36 cellular contexts compared by ENCODE assay signal in genomic region chr10:68180490-68180889, GRCh38. TPM values are rescaled to one million over a fixed set of nuclear protein-coding genes. Genes with fewer than 3 reads are reported as not detected.
"Had no signal": no experiment of that assay in that cellular context is flagged by ENCODE, and none has a peak within 500 bp of the region (broad histone marks: within the 10 kb centered on the region; RNA-seq: fewer than 3 reads in every experiment).

No MANE protein-coding gene starts in this region.

- H3K4me3 ChIP-seq: body of pancreas, breast epithelium had no signal

- H3K4me3 Mint-ChIP-seq: activated B cell treated with CpG ODN at 0.5 μM for 24 hours; activated CD4-positive, alpha-beta memory T cell treated with anti-CD3 and anti-CD28 coated beads, Interleukin-2, amount 10 ng/mL, durations not matched to agents 7 days and 5 days; activated CD4-positive, alpha-beta T cell treated with anti-CD3 and anti-CD28 coated beads, Interleukin-2, amount 10 ng/mL, durations not matched to agents 24 days and 14 days; activated CD8-positive, alpha-beta memory T cell treated with anti-CD3 and anti-CD28 coated beads, Interleukin-2, amount 10 ng/mL, durations not matched to agents 7 days and 5 days; activated CD8-positive, alpha-beta T cell treated with anti-CD3 and anti-CD28 coated beads, Interleukin-2, amount 10 ng/mL, durations not matched to agents 7 days and 5 days; activated naive CD4-positive, alpha-beta T cell treated with anti-CD3 and anti-CD28 coated beads, Interleukin-2, amount 10 ng/mL, durations not matched to agents 7 days and 5 days; activated naive CD4-positive, alpha-beta T cell treated with anti-CD3 and anti-CD28 coated beads, Interleukin-2, amount 50 U/mL, for 24 hours; activated naive CD8-positive, alpha-beta T cell; activated naive CD8-positive, alpha-beta T cell treated with anti-CD3 and anti-CD28 coated beads, Interleukin-2, amount 10 ng/mL, durations not matched to agents 7 days and 5 days; activated naive CD8-positive, alpha-beta T cell treated with anti-CD3 and anti-CD28 coated beads, Interleukin-2, amount 50 U/mL, for 24 hours; activated T-cell treated with anti-CD3 and anti-CD28 coated beads, Interleukin-2, amount 50 U/mL, for 24 hours; T-helper 1 cell treated with Interleukin-12 subunit alpha and Interleukin-12 subunit beta and Interleukin-4 antibody, amounts not matched to agents 30 μg/mL and 1 μg/mL, for 36 hours; T-helper 2 cell treated with Interferon-gamma antibody and Interleukin-4, amounts not matched to agents 5 μg/mL and 100 μg/mL, for 36 hours had no signal

- H3K4me1 Mint-ChIP-seq: activated B cell treated with CpG ODN at 0.5 μM for 24 hours; activated CD4-positive, alpha-beta memory T cell treated with anti-CD3 and anti-CD28 coated beads, Interleukin-2, amount 10 ng/mL, durations not matched to agents 7 days and 5 days; activated CD4-positive, alpha-beta T cell treated with anti-CD3 and anti-CD28 coated beads, Interleukin-2, amount 10 ng/mL, durations not matched to agents 24 days and 14 days; activated CD8-positive, alpha-beta memory T cell treated with anti-CD3 and anti-CD28 coated beads, Interleukin-2, amount 10 ng/mL, durations not matched to agents 7 days and 5 days; activated naive CD4-positive, alpha-beta T cell treated with anti-CD3 and anti-CD28 coated beads, Interleukin-2, amount 10 ng/mL, durations not matched to agents 7 days and 5 days; activated naive CD4-positive, alpha-beta T cell treated with anti-CD3 and anti-CD28 coated beads, Interleukin-2, amount 50 U/mL, for 24 hours; activated naive CD8-positive, alpha-beta T cell treated with anti-CD3 and anti-CD28 coated beads, Interleukin-2, amount 10 ng/mL, durations not matched to agents 7 days and 5 days; activated naive CD8-positive, alpha-beta T cell treated with anti-CD3 and anti-CD28 coated beads, Interleukin-2, amount 50 U/mL, for 24 hours had no signal

- H3K27me3 ChIP-seq: body of pancreas, brain microvascular endothelial cell, breast epithelium had no signal

- ATAC-seq: activated CD8-positive, alpha-beta memory T cell treated with anti-CD3 and anti-CD28 coated beads, Interleukin-2, amount 10 ng/mL, durations not matched to agents 7 days and 5 days; activated CD8-positive, alpha-beta T cell treated with anti-CD3 and anti-CD28 coated beads, Interleukin-2, amount 10 ng/mL, durations not matched to agents 7 days and 5 days; activated naive CD8-positive, alpha-beta T cell treated with anti-CD3 and anti-CD28 coated beads, Interleukin-2, amount 50 U/mL, for 24 hours; body of pancreas had no signal

- H3K4me1 ChIP-seq: body of pancreas, breast epithelium had no signal

- H3K36me3 ChIP-seq: brain microvascular endothelial cell, breast epithelium had no signal

- H3K27ac ChIP-seq: body of pancreas, brain microvascular endothelial cell, breast epithelium, VCaP had no signal

- H3K9me3 ChIP-seq: body of pancreas, breast epithelium had no signal

- H3K27ac Mint-ChIP-seq: activated B cell treated with CpG ODN at 0.5 μM for 24 hours; activated CD4-positive, alpha-beta memory T cell treated with anti-CD3 and anti-CD28 coated beads, Interleukin-2, amount 10 ng/mL, durations not matched to agents 7 days and 5 days; activated CD4-positive, alpha-beta T cell treated with anti-CD3 and anti-CD28 coated beads, Interleukin-2, amount 10 ng/mL, durations not matched to agents 24 days and 14 days; activated CD8-positive, alpha-beta memory T cell treated with anti-CD3 and anti-CD28 coated beads, Interleukin-2, amount 10 ng/mL, durations not matched to agents 7 days and 5 days; activated CD8-positive, alpha-beta T cell treated with anti-CD3 and anti-CD28 coated beads, Interleukin-2, amount 10 ng/mL, durations not matched to agents 7 days and 5 days; activated naive CD4-positive, alpha-beta T cell treated with anti-CD3 and anti-CD28 coated beads, Interleukin-2, amount 10 ng/mL, durations not matched to agents 7 days and 5 days; activated naive CD4-positive, alpha-beta T cell treated with anti-CD3 and anti-CD28 coated beads, Interleukin-2, amount 50 U/mL, for 24 hours; activated naive CD8-positive, alpha-beta T cell; activated naive CD8-positive, alpha-beta T cell treated with anti-CD3 and anti-CD28 coated beads, Interleukin-2, amount 10 ng/mL, durations not matched to agents 7 days and 5 days; activated naive CD8-positive, alpha-beta T cell treated with anti-CD3 and anti-CD28 coated beads, Interleukin-2, amount 50 U/mL, for 24 hours; activated T-cell treated with anti-CD3 and anti-CD28 coated beads, Interleukin-2, amount 50 U/mL, for 24 hours; activated T-helper 2 cell treated with anti-CD3 and anti-CD28 coated beads, Interferon-gamma antibody, Interleukin-2, Interleukin-4, amounts not matched to agents 10 μg/mL and 5 μg/mL and 100 μg/mL, durations not matched to agents 14 hours and 24 hours and 36 hours; T-helper 1 cell treated with Interleukin-12 subunit alpha and Interleukin-12 subunit beta and Interleukin-4 antibody, amounts not matched to agents 30 μg/mL and 1 μg/mL, for 36 hours; T-helper 2 cell treated with Interferon-gamma antibody and Interleukin-4, amounts not matched to agents 5 μg/mL and 100 μg/mL, for 36 hours had no signal

- DNase-seq: activated B cell treated with CpG ODN at 0.5 μM for 24 hours; activated CD4-positive, alpha-beta memory T cell treated with anti-CD3 and anti-CD28 coated beads, Interleukin-2, amount 10 ng/mL, durations not matched to agents 7 days and 5 days; activated CD4-positive, alpha-beta T cell treated with anti-CD3 and anti-CD28 coated beads for 4 hours; activated CD4-positive, alpha-beta T cell treated with anti-CD3 and anti-CD28 coated beads, Interleukin-2, amount 10 ng/mL, durations not matched to agents 24 days and 14 days; activated CD4-positive, alpha-beta T cell treated with anti-CD3 and anti-CD28 coated beads, Interleukin-2, amount 50 U/mL, for 1 hour; activated CD4-positive, alpha-beta T cell treated with anti-CD3 and anti-CD28 coated beads, Interleukin-2, amount 50 U/mL, for 4 hours; activated CD4-positive, CD25-positive, alpha-beta regulatory T cell treated with anti-CD3 and anti-CD28 coated beads, Interleukin-2, amount 50 U/mL, for 72 hours; activated CD8-positive, alpha-beta memory T cell treated with anti-CD3 and anti-CD28 coated beads for 24 hours; activated CD8-positive, alpha-beta memory T cell treated with anti-CD3 and anti-CD28 coated beads, Interleukin-2, amount 10 ng/mL, durations not matched to agents 7 days and 5 days; activated CD8-positive, alpha-beta memory T cell treated with anti-CD3 and anti-CD28 coated beads, Interleukin-2, amount 50 U/mL, for 48 hours; activated CD8-positive, alpha-beta T cell treated with anti-CD3 and anti-CD28 coated beads, Interleukin-2, amount 10 ng/mL, durations not matched to agents 7 days and 5 days; activated effector memory CD4-positive, alpha-beta T cell treated with Interleukin-2 at 50 U/mL for 16 hours; activated gamma-delta T cell; activated naive CD4-positive, alpha-beta T cell treated with anti-CD3 and anti-CD28 coated beads, Interleukin-2, amount 10 ng/mL, durations not matched to agents 7 days and 5 days; activated naive CD4-positive, alpha-beta T cell treated with Interleukin-2 at 50 U/mL for 16 hours; activated naive CD8-positive, alpha-beta T cell treated with anti-CD3 and anti-CD28 coated beads, Interleukin-2, amount 10 ng/mL, durations not matched to agents 7 days and 5 days; activated naive CD8-positive, alpha-beta T cell treated with anti-CD3 and anti-CD28 coated beads, Interleukin-2, amount 50 U/mL, for 24 hours; activated T-cell treated with anti-CD3 and anti-CD28 coated beads, Interleukin-2, amount 50 U/mL, for 24 hours; activated T-cell treated with anti-CD3 and anti-CD28 coated beads, Interleukin-2, amount 50 U/mL, for 48 hours; amygdala; aorta; body of pancreas; brain microvascular endothelial cell; central memory CD4-positive, alpha-beta T cell; T-helper 1 cell; T-helper 2 cell; T-helper 9 cell had no signal

- H3K9me3 Mint-ChIP-seq: activated B cell treated with CpG ODN at 0.5 μM for 24 hours; activated CD4-positive, alpha-beta memory T cell treated with anti-CD3 and anti-CD28 coated beads, Interleukin-2, amount 10 ng/mL, durations not matched to agents 7 days and 5 days; activated CD4-positive, alpha-beta T cell treated with anti-CD3 and anti-CD28 coated beads, Interleukin-2, amount 10 ng/mL, durations not matched to agents 24 days and 14 days; activated naive CD4-positive, alpha-beta T cell treated with anti-CD3 and anti-CD28 coated beads, Interleukin-2, amount 10 ng/mL, durations not matched to agents 7 days and 5 days; activated naive CD4-positive, alpha-beta T cell treated with anti-CD3 and anti-CD28 coated beads, Interleukin-2, amount 50 U/mL, for 24 hours; activated naive CD8-positive, alpha-beta T cell treated with anti-CD3 and anti-CD28 coated beads, Interleukin-2, amount 10 ng/mL, durations not matched to agents 7 days and 5 days; activated naive CD8-positive, alpha-beta T cell treated with anti-CD3 and anti-CD28 coated beads, Interleukin-2, amount 50 U/mL, for 24 hours; activated T-cell treated with anti-CD3 and anti-CD28 coated beads, Interleukin-2, amount 50 U/mL, for 24 hours; activated T-helper 2 cell treated with anti-CD3 and anti-CD28 coated beads, Interferon-gamma antibody, Interleukin-2, Interleukin-4, amounts not matched to agents 10 μg/mL and 5 μg/mL and 100 μg/mL, durations not matched to agents 14 hours and 24 hours and 36 hours; T-helper 1 cell treated with Interleukin-12 subunit alpha and Interleukin-12 subunit beta and Interleukin-4 antibody, amounts not matched to agents 30 μg/mL and 1 μg/mL, for 36 hours; T-helper 2 cell treated with Interferon-gamma antibody and Interleukin-4, amounts not matched to agents 5 μg/mL and 100 μg/mL, for 36 hours had no signal

- H3K36me3 Mint-ChIP-seq: activated CD8-positive, alpha-beta memory T cell treated with anti-CD3 and anti-CD28 coated beads, Interleukin-2, amount 10 ng/mL, durations not matched to agents 7 days and 5 days; activated naive CD4-positive, alpha-beta T cell treated with anti-CD3 and anti-CD28 coated beads, Interleukin-2, amount 10 ng/mL, durations not matched to agents 7 days and 5 days; activated naive CD4-positive, alpha-beta T cell treated with anti-CD3 and anti-CD28 coated beads, Interleukin-2, amount 50 U/mL, for 24 hours; activated naive CD8-positive, alpha-beta T cell; activated naive CD8-positive, alpha-beta T cell treated with anti-CD3 and anti-CD28 coated beads, Interleukin-2, amount 10 ng/mL, durations not matched to agents 7 days and 5 days had no signal

RNA-seq across cellular contexts. Expression of gene ATOH7, which starts 51.4 kb away (rescaled TPM):
- total RNA-seq: activated B cell treated with CpG ODN at 0.5 μM for 24 hours; activated CD4-positive, alpha-beta memory T cell treated with anti-CD3 and anti-CD28 coated beads, Interleukin-2, amount 10 ng/mL, durations not matched to agents 7 days and 5 days; activated CD4-positive, alpha-beta T cell treated with anti-CD3 and anti-CD28 coated beads, Interleukin-2, amount 10 ng/mL, durations not matched to agents 24 days and 14 days; activated CD8-positive, alpha-beta memory T cell treated with anti-CD3 and anti-CD28 coated beads, Interleukin-2, amount 10 ng/mL, durations not matched to agents 7 days and 5 days; activated CD8-positive, alpha-beta T cell treated with anti-CD3 and anti-CD28 coated beads, Interleukin-2, amount 10 ng/mL, durations not matched to agents 7 days and 5 days; activated naive CD8-positive, alpha-beta T cell treated with anti-CD3 and anti-CD28 coated beads, Interleukin-2, amount 10 ng/mL, durations not matched to agents 7 days and 5 days; activated T-helper 2 cell treated with anti-CD3 and anti-CD28 coated beads, Interferon-gamma antibody, Interleukin-2, Interleukin-4, amounts not matched to agents 10 μg/mL and 5 μg/mL and 100 μg/mL, durations not matched to agents 14 hours and 24 hours and 36 hours; astrocyte; body of pancreas; cardiac septum had no signal
- polyA plus RNA-seq: aorta had no signal
